In genomic region chr2:230326453-230327417, GRCh38 we compare ENCODE assay signal across 8 cellular contexts. TPM values are rescaled to one million over a fixed set of nuclear protein-coding genes. Genes with fewer than 3 reads are reported as not detected.
A peak's percentile ranks its signal among the peaks of the same experiment; 100 is the strongest.
DNase-seq lines count a peak whose midpoint lies in the region; ATAC-seq and TF ChIP-seq lines count a peak whose summit lies in the region.

Gene SP140L, plus strand, starts transcription at chr2:230327193. Its CDS starts 77 bp downstream, at chr2:230327270.

- no peaks in the 10 kb centered on the region for H3K36me3 ChIP-seq in esophagus (ENCODE audit: control insufficient read depth in 2 of 2, insufficient read depth in 2 of 2, low read length in 1 of 2)
- no peaks in the 10 kb centered on the region for H3K36me3 ChIP-seq in neuron (ENCODE audit: insufficient read depth, low read length)
- H3K36me3 ChIP-seq in subcutaneous abdominal adipose tissue (ENCODE audit: control insufficient read depth in 5 of 5, insufficient read depth in 5 of 5, low read length in 5 of 5), result peaks cover 0 to 2% (median 0%) of the 10 kb centered on the region in 5 donors

- H3K4me1 ChIP-seq in esophagus (ENCODE audit: control insufficient read depth in 2 of 2, insufficient read depth in 2 of 2, low read length in 1 of 2), result peaks cover 0 to 2% of the 10 kb centered on the region in 2 donors
- peaks cover 3% of the 10 kb centered on the region for H3K4me1 ChIP-seq in neuron (ENCODE audit: insufficient read depth, low read length)
- peaks cover 2 to 27% (median 24%) of the 10 kb centered on the region in 5 donors for H3K4me1 ChIP-seq in subcutaneous abdominal adipose tissue (ENCODE audit: control insufficient read depth in 5 of 5, insufficient read depth in 5 of 5, low read length in 5 of 5)

- peak within 1 kb of the TSS; percentile 42 to 78 (median 70) for H3K9ac ChIP-seq in subcutaneous abdominal adipose tissue (ENCODE audit: low read length in 5 of 5)

- no peaks in the 10 kb centered on the region for H3K27me3 ChIP-seq in esophagus (ENCODE audit: control insufficient read depth in 1 of 2, insufficient read depth in 2 of 2, low read length in 2 of 2)
- H3K27me3 ChIP-seq in neuron (ENCODE audit: insufficient read depth, low read length), result no peaks in the 10 kb centered on the region
- H3K27me3 ChIP-seq in subcutaneous abdominal adipose tissue (ENCODE audit: control insufficient read depth in 5 of 5, insufficient read depth in 4 of 5, low read length in 5 of 5), result no peaks in the 10 kb centered on the region

- peak within 1 kb of the TSS; percentile 47 to 53 for H3K4me3 ChIP-seq in esophagus (ENCODE audit: low read depth in 1 of 2, low read length in 2 of 2)
- peak within 1 kb of the TSS; percentile 39 for H3K4me3 ChIP-seq in neuron (ENCODE audit: low read length)
- H3K4me3 ChIP-seq in subcutaneous abdominal adipose tissue (ENCODE audit: low read depth in 1 of 5, low read length in 5 of 5), result peak within 1 kb of the TSS; percentile 68 to 90 (median 82)

- TF ChIP-seq POLR2A in GM18505 (IDR thresholded peaks at IDR 0.05; ENCODE audit: borderline replicate concordance, extremely low read depth, insufficient read depth, insufficient read length), result peak; percentile 67

- WGBS in esophagus, 2 donors, result 3 to 12% methylated on average over 11 of the region's 11 CpGs

- peak within 1 kb of the TSS; percentile 78 for H2AFZ ChIP-seq in neuron (ENCODE audit: low read depth, low read length)

- DNase-seq in NOMO-1 treated with dmso at 0.1 percent for 144 hours (lab: John Stamatoyannopoulos, UW; ENCODE audit: unreplicated experiment) (peak; percentile 73), NCI-H187 (lab: John Stamatoyannopoulos, UW) (no peak)
- DNase-seq in activated CD8-positive, alpha-beta memory T cell treated with anti-CD3 and anti-CD28 coated beads, Interleukin-2, amount 50 U/mL, for 1 hour (ENCODE audit: extremely low read depth), result peak; percentile 58

- H3K9me3 ChIP-seq in esophagus (ENCODE audit: control insufficient read depth in 2 of 2, insufficient read depth in 1 of 2, low read depth in 1 of 2, low read length in 1 of 2) (peaks cover 0 to 7% of the 10 kb centered on the region in 2 donors), neuron (ENCODE audit: low read length) (peaks cover 6% of the 10 kb centered on the region), subcutaneous abdominal adipose tissue (ENCODE audit: control insufficient read depth in 5 of 5, low read length in 5 of 5) (peaks cover 0 to 11% (median 11%) of the 10 kb centered on the region in 5 donors)

- ATAC-seq in GM18505 (IDR thresholded peaks at IDR 0.05; ENCODE audit: unreplicated experiment) (peak; percentile 90), HG02870 (IDR thresholded peaks at IDR 0.05; ENCODE audit: unreplicated experiment) (peak; percentile 85)

- H3K27ac ChIP-seq in esophagus (ENCODE audit: low read depth in 2 of 2, low read length in 1 of 2) (peak within 1 kb of the TSS; percentile 80 to 92), subcutaneous abdominal adipose tissue (ENCODE audit: low read depth, low read length) (peak within 1 kb of the TSS; percentile 81)

RNA-seq across cellular contexts. Expression of gene SP140L, which starts in this region (rescaled TPM):
- 10 to 100 TPM in 1 of 2 donors, 1 to 10 TPM in 1; 5.5 to 10.6 TPM for polyA plus RNA-seq in esophagus

Comparison
In these comparisons a context has a peak if more than half of its experiments do, and no peak if none do; other contexts are left out.
1. DNase-seq: peak in NOMO-1 treated with dmso at 0.1 percent for 144 hours (single experiment) and activated CD8-positive, alpha-beta memory T cell treated with anti-CD3 and anti-CD28 coated beads, Interleukin-2, amount 50 U/mL, for 1 hour (single experiment); none in NCI-H187 (0 of 2).
2. Peak in every context shown above with its lines, with median percentiles within 50 percentile points of each other: H3K4me3 ChIP-seq.